ENCODE assay signal across 7 cellular contexts in genomic region chr2:184556639-184557038, GRCh38.
"Had no signal": no experiment of that assay in that cellular context is flagged by ENCODE, and none has a peak within 500 bp of the region (broad histone marks: within the 10 kb centered on the region; RNA-seq: fewer than 3 reads in every experiment).

No MANE protein-coding gene starts in this region.

- H3K9ac ChIP-seq: KMS-11 had no signal

- DNase-seq: IMR-90, KBM-7, KG1 had no signal

- H3K27ac ChIP-seq: HL-60, KMS-11 had no signal

- ATAC-seq: HepG2, K562 had no signal

- H3K4me2 ChIP-seq: KMS-11 had no signal

- H3K4me3 ChIP-seq: K562 had no signal
